ENCODE assay signal across 36 cellular contexts in the genomic region with DNA sequence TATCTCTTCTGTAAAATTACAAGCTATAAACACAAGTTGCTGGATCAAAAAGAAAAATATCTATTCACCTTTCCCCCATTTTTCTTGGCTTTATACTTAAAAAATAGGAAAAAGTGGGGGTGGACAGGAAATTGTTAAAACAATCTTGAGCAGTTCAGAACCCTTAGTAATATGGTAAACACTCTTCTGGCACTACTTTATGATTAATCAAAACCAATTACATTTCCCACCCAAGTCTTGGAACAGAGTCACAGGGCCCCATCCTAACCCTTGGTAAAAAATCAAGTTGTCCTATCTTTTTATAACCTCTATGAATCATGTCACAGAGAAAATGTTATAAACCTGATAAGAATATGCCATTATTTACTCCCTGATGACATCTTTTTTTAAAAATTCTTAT.
"Had no signal": no experiment of that assay in that cellular context is flagged by ENCODE, and none has a peak within 500 bp of the region (broad histone marks: within the 10 kb centered on the region; RNA-seq: fewer than 3 reads in every experiment).

No MANE protein-coding gene starts in this region.

- H3K27ac ChIP-seq: KMS-11 had no signal

- DNase-seq: Karpas-422, Kasumi-1, MG63, MM.1S, MV-4-11, NCI-H1048, NCI-H1092, NCI-H1092 treated with DMSO at 0.1 percent for 48 hours, NCI-H1105, NCI-H1105 treated with DMSO at 0.1 percent for 48 hours, NCI-H1417, NCI-H1417 treated with DMSO at 0.1 percent for 48 hours, NCI-H1436, NCI-H1436 treated with DMSO at 0.1 percent for 48 hours, NCI-H146, NCI-H1694, NCI-H1694 treated with DMSO at 0.1 percent for 48 hours, NCI-H187, NCI-H187 treated with DMSO at 0.1 percent for 48 hours, NCI-H1930, NCI-H2029, NCI-H2029 treated with DMSO at 0.1 percent for 48 hours, NCI-H2081, NCI-H2081 treated with DMSO at 0.1 percent for 48 hours, NCI-H2107, NCI-H2171, NCI-H2171 treated with DMSO at 0.1 percent for 48 hours, NCI-H2227 treated with DMSO at 0.1 percent for 48 hours, NCI-H226, NCI-H345, NCI-H446, NCI-H446 treated with DMSO at 0.1 percent for 48 hours, NCI-H510A, NCI-H510A treated with DMSO at 0.1 percent for 48 hours, NCI-H524 had no signal

- H3K36me3 ChIP-seq: MG63 had no signal

- H3K4me2 ChIP-seq: KMS-11 had no signal

- H3K27me3 ChIP-seq: MG63 had no signal

- H3K9me3 ChIP-seq: MG63 had no signal

- H3K9ac ChIP-seq: KMS-11 had no signal

- H3K4me3 ChIP-seq: MG63 had no signal
